Comparison of ENCODE assay signal across 1 cellular context in the genomic region with DNA sequence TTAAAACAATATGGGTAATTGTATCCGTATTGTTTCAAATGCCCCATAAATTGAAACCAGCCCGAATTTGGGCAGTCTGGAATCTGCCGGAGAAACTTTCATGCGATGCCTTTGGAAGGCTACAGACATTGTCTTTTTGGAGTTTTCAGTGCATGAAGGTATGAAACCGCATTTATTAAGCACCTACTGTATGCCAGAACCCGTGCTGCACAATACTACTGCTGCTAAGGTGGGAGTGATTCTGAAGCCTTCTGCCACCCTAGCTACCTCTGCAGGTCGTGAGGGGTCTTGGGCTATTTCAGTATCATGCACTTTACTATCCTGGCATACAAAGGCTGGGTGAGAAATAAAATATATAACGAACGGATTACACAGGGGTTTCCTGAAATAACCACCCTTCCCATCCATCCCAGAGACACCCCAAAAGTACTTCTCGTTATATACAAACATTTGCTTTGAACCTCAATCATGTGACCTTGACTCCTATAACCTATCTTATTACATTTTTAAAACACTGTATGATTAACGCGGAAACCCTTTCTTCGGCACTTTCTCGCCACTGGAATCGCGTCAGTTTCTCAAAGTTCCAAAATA.
TF ChIP-seq lines count a peak whose summit lies in the region.

No MANE protein-coding gene starts in this region.

TF ChIP-seq in K562, 482 proteins besides CTCF, POLR2A, EP300 and RAD21 (continued from another document and continues in another):
- TF ChIP-seq RREB1 (CRISPR knock-in tag; IDR thresholded peaks at IDR 0.05): no peak
- TF ChIP-seq, protein P1, sequence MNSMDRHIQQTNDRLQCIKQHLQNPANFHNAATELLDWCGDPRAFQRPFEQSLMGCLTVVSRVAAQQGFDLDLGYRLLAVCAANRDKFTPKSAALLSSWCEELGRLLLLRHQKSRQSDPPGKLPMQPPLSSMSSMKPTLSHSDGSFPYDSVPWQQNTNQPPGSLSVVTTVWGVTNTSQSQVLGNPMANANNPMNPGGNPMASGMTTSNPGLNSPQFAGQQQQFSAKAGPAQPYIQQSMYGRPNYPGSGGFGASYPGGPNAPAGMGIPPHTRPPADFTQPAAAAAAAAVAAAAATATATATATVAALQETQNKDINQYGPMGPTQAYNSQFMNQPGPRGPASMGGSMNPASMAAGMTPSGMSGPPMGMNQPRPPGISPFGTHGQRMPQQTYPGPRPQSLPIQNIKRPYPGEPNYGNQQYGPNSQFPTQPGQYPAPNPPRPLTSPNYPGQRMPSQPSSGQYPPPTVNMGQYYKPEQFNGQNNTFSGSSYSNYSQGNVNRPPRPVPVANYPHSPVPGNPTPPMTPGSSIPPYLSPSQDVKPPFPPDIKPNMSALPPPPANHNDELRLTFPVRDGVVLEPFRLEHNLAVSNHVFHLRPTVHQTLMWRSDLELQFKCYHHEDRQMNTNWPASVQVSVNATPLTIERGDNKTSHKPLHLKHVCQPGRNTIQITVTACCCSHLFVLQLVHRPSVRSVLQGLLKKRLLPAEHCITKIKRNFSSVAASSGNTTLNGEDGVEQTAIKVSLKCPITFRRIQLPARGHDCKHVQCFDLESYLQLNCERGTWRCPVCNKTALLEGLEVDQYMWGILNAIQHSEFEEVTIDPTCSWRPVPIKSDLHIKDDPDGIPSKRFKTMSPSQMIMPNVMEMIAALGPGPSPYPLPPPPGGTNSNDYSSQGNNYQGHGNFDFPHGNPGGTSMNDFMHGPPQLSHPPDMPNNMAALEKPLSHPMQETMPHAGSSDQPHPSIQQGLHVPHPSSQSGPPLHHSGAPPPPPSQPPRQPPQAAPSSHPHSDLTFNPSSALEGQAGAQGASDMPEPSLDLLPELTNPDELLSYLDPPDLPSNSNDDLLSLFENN (IDR thresholded peaks at IDR 0.05; ENCODE audit: low read depth in 2 of 2, low read length in 2 of 2): no peak
- TF ChIP-seq ZNF699 (CRISPR knock-in tag; IDR thresholded peaks at IDR 0.05; ENCODE audit: insufficient replicate concordance): no peak
- TF ChIP-seq BRCA1 (IDR thresholded peaks at IDR 0.05): no peak
- no peak for TF ChIP-seq BRCA1 (CRISPR knock-in tag; IDR thresholded peaks at IDR 0.05)
- TF ChIP-seq ZNF778 (CRISPR knock-in tag; IDR thresholded peaks at IDR 0.05): no peak
- no peak for TF ChIP-seq TAF1 (IDR thresholded peaks at IDR 0.05; ENCODE audit: control insufficient read depth, extremely low read depth, insufficient read depth, low read length, severe bottlenecking)
- no peak for TF ChIP-seq NFATC3 (IDR thresholded peaks at IDR 0.05)
- no peak for TF ChIP-seq ZZZ3 (IDR thresholded peaks at IDR 0.05)
- no peak for TF ChIP-seq ZNF398 (CRISPR knock-in tag; IDR thresholded peaks at IDR 0.05)
- TF ChIP-seq WHSC1 (IDR thresholded peaks at IDR 0.05; ENCODE audit: low read length): no peak
- TF ChIP-seq, protein P2, sequence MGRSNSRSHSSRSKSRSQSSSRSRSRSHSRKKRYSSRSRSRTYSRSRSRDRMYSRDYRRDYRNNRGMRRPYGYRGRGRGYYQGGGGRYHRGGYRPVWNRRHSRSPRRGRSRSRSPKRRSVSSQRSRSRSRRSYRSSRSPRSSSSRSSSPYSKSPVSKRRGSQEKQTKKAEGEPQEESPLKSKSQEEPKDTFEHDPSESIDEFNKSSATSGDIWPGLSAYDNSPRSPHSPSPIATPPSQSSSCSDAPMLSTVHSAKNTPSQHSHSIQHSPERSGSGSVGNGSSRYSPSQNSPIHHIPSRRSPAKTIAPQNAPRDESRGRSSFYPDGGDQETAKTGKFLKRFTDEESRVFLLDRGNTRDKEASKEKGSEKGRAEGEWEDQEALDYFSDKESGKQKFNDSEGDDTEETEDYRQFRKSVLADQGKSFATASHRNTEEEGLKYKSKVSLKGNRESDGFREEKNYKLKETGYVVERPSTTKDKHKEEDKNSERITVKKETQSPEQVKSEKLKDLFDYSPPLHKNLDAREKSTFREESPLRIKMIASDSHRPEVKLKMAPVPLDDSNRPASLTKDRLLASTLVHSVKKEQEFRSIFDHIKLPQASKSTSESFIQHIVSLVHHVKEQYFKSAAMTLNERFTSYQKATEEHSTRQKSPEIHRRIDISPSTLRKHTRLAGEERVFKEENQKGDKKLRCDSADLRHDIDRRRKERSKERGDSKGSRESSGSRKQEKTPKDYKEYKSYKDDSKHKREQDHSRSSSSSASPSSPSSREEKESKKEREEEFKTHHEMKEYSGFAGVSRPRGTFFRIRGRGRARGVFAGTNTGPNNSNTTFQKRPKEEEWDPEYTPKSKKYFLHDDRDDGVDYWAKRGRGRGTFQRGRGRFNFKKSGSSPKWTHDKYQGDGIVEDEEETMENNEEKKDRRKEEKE (IDR thresholded peaks at IDR 0.05; ENCODE audit: borderline replicate concordance in 1 of 2, control insufficient read depth in 1 of 2, low read depth in 2 of 2, low read length in 1 of 2): no peak
- TF ChIP-seq, protein P3, sequence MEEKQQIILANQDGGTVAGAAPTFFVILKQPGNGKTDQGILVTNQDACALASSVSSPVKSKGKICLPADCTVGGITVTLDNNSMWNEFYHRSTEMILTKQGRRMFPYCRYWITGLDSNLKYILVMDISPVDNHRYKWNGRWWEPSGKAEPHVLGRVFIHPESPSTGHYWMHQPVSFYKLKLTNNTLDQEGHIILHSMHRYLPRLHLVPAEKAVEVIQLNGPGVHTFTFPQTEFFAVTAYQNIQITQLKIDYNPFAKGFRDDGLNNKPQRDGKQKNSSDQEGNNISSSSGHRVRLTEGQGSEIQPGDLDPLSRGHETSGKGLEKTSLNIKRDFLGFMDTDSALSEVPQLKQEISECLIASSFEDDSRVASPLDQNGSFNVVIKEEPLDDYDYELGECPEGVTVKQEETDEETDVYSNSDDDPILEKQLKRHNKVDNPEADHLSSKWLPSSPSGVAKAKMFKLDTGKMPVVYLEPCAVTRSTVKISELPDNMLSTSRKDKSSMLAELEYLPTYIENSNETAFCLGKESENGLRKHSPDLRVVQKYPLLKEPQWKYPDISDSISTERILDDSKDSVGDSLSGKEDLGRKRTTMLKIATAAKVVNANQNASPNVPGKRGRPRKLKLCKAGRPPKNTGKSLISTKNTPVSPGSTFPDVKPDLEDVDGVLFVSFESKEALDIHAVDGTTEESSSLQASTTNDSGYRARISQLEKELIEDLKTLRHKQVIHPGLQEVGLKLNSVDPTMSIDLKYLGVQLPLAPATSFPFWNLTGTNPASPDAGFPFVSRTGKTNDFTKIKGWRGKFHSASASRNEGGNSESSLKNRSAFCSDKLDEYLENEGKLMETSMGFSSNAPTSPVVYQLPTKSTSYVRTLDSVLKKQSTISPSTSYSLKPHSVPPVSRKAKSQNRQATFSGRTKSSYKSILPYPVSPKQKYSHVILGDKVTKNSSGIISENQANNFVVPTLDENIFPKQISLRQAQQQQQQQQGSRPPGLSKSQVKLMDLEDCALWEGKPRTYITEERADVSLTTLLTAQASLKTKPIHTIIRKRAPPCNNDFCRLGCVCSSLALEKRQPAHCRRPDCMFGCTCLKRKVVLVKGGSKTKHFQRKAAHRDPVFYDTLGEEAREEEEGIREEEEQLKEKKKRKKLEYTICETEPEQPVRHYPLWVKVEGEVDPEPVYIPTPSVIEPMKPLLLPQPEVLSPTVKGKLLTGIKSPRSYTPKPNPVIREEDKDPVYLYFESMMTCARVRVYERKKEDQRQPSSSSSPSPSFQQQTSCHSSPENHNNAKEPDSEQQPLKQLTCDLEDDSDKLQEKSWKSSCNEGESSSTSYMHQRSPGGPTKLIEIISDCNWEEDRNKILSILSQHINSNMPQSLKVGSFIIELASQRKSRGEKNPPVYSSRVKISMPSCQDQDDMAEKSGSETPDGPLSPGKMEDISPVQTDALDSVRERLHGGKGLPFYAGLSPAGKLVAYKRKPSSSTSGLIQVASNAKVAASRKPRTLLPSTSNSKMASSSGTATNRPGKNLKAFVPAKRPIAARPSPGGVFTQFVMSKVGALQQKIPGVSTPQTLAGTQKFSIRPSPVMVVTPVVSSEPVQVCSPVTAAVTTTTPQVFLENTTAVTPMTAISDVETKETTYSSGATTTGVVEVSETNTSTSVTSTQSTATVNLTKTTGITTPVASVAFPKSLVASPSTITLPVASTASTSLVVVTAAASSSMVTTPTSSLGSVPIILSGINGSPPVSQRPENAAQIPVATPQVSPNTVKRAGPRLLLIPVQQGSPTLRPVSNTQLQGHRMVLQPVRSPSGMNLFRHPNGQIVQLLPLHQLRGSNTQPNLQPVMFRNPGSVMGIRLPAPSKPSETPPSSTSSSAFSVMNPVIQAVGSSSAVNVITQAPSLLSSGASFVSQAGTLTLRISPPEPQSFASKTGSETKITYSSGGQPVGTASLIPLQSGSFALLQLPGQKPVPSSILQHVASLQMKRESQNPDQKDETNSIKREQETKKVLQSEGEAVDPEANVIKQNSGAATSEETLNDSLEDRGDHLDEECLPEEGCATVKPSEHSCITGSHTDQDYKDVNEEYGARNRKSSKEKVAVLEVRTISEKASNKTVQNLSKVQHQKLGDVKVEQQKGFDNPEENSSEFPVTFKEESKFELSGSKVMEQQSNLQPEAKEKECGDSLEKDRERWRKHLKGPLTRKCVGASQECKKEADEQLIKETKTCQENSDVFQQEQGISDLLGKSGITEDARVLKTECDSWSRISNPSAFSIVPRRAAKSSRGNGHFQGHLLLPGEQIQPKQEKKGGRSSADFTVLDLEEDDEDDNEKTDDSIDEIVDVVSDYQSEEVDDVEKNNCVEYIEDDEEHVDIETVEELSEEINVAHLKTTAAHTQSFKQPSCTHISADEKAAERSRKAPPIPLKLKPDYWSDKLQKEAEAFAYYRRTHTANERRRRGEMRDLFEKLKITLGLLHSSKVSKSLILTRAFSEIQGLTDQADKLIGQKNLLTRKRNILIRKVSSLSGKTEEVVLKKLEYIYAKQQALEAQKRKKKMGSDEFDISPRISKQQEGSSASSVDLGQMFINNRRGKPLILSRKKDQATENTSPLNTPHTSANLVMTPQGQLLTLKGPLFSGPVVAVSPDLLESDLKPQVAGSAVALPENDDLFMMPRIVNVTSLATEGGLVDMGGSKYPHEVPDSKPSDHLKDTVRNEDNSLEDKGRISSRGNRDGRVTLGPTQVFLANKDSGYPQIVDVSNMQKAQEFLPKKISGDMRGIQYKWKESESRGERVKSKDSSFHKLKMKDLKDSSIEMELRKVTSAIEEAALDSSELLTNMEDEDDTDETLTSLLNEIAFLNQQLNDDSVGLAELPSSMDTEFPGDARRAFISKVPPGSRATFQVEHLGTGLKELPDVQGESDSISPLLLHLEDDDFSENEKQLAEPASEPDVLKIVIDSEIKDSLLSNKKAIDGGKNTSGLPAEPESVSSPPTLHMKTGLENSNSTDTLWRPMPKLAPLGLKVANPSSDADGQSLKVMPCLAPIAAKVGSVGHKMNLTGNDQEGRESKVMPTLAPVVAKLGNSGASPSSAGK (IDR thresholded peaks at IDR 0.05): no peak
- TF ChIP-seq HIVEP1 (CRISPR knock-in tag; IDR thresholded peaks at IDR 0.05): no peak
- no peak for TF ChIP-seq EZH2 (IDR thresholded peaks at IDR 0.05; ENCODE audit: borderline replicate concordance, low read depth, low read length)
- TF ChIP-seq ZNF79 (CRISPR knock-in tag; IDR thresholded peaks at IDR 0.05; ENCODE audit: low read depth): no peak
- TF ChIP-seq ZNF507 (tag; conservative IDR thresholded peaks at IDR 0.05): no peak
- TF ChIP-seq NBN (IDR thresholded peaks at IDR 0.05; ENCODE audit: low read depth): no peak
- no peak for TF ChIP-seq SMAD3 (CRISPR knock-in tag; conservative IDR thresholded peaks at IDR 0.05)
- peak; percentile 35 for TF ChIP-seq USF1 (CRISPR knock-in tag; IDR thresholded peaks at IDR 0.05)
- TF ChIP-seq PHF8 (IDR thresholded peaks at IDR 0.05; ENCODE audit: borderline replicate concordance, low read length): no peak
- no peak for TF ChIP-seq MEF2A (IDR thresholded peaks at IDR 0.05; ENCODE audit: control insufficient read depth, low read depth, low read length)
- no peak for TF ChIP-seq ZFPM2 (CRISPR knock-in tag; IDR thresholded peaks at IDR 0.05)
